ENCODE assay signal across 16 cellular contexts in the genomic region with DNA sequence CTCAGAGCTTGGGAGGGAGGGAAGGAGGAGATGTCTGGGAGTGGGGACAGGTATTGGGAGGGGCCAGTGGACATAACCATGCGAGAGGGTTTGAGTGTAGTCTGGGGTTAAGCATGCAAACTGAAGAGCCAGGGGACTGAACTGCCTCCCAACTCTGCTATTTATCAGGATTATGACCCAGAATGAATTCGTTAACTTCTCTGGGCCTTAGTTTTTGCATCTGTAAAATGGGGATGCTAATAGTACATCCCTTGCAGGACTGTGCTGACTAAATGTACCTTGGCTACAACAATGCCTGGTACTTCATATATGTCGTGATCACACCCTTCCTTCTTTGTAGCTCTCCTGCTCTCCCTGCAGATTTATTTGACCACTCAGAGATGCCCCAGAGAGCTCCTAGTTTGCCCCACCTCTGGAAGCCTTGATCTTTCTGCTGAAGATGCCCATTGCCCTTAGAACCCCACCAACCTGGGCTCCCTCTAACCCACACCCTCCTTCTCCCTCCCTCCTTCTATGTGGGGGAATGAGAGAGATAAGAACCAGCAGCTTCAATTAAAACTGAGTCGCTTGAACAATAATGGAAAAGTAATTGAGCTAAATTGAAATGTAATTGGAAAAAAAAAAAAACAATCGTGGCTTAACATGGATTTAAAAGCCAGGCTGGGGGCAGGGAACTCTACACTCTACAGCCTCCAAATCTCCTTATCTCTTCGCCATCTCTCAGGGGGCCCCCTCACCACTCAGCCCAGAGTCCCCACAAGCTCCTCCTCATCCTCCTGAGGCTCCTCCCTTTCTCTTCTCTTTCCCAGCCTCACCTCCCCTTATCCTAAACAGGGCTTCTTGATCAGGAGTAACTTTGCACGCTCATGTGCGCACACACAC.
DNase-seq lines count a peak whose midpoint lies in the region; ATAC-seq, FAIRE-seq and TF ChIP-seq lines count a peak whose summit lies in the region.
"Had no signal": no experiment of that assay in that cellular context is flagged by ENCODE, and none has a peak within 500 bp of the region (broad histone marks: within the 10 kb centered on the region; RNA-seq: fewer than 3 reads in every experiment).

No MANE protein-coding gene starts in this region.

- no peak overlapping the region for H2AFZ ChIP-seq in SK-N-SH (ENCODE audit: low read depth)
- no peak overlapping the region for H2AFZ ChIP-seq in HCT116 (ENCODE audit: low read depth, low read length, poor library complexity, severe bottlenecking)
- no peak overlapping the region for H2AFZ ChIP-seq in neural progenitor cell (replicated peaks)

- H3F3A ChIP-seq in SK-N-SH (replicated peaks; ENCODE audit: insufficient read depth) (no peaks in the 10 kb centered on the region), neural progenitor cell (ENCODE audit: low read depth) (no peaks in the 10 kb centered on the region)

- BruUV-seq in HCT116 (replicated peaks; lab: Mats Ljungman, UMichigan): no TSS peak

- no peak overlapping the region for H3K4me2 ChIP-seq in SK-N-SH
- H3K4me2 ChIP-seq in HCT116 (ENCODE audit: low read length): peak overlapping the region; percentile 83; the same call in 1 of the 2 replicates
- H3K4me2 ChIP-seq in neural progenitor cell: no peak overlapping the region

- no peak; a peak in 1 of 4 replicates for TF ChIP-seq EP300 in SK-N-SH (IDR thresholded peaks at IDR 0.05; ENCODE audit: borderline replicate concordance in 1 of 2, low read depth in 1 of 2, low read length in 1 of 2)

- FAIRE-seq in urothelium cell line (lab: Jason Lieb, UNC): peak; percentile 20
- FAIRE-seq: G401.6, GM12891, H54 had no signal

- no peak for ATAC-seq in SK-N-SH treated with all-trans-retinoic acid at 6 μM for 48 hours
- ATAC-seq in HCT116: no peak

- 79% methylated on average over 8 of the region's 8 CpGs for WGBS in SK-N-SH (ENCODE audit: low lambda C conversion rate)

- no peaks in the 10 kb centered on the region for H3K9me3 Mint-ChIP-seq in neural progenitor cell
- H3K9me3 Mint-ChIP-seq: CD4-positive, alpha-beta memory T cell had no signal

- H3K9me3 ChIP-seq in SK-N-SH (no peaks in the 10 kb centered on the region), HCT116 (ENCODE audit: control insufficient read depth in 1 of 2, insufficient read depth in 1 of 2, low read depth in 1 of 2, low read length in 2 of 2) (no peaks in the 10 kb centered on the region), neural progenitor cell (ENCODE audit: low read depth) (no peaks in the 10 kb centered on the region)

- H3K9ac ChIP-seq in SK-N-SH: no peak overlapping the region
- no peak overlapping the region for H3K9ac ChIP-seq in HCT116 (ENCODE audit: low read length)
- H3K9ac ChIP-seq in neural progenitor cell: no peak overlapping the region
- H3K9ac ChIP-seq: GM23248 had no signal

- POLR2A ChIA-PET in SK-N-SH (lab: Yijun Ruan, JAX): no interaction called here
- POLR2A ChIA-PET in HCT116 (lab: Charles Lee): no interaction called here

- H3K36me3 ChIP-seq in SK-N-SH (replicated peaks in 1 of 2; ENCODE audit: control insufficient read depth in 1 of 2, insufficient read depth in 2 of 2, low read length in 1 of 2) (no peaks in the 10 kb centered on the region), HCT116 (ENCODE audit: control insufficient read depth in 1 of 2, insufficient read depth in 2 of 2, low read length in 2 of 2) (no peaks in the 10 kb centered on the region), neural progenitor cell (no peaks in the 10 kb centered on the region)

- intact Hi-C loops in HCT116 (cut with micrococcal nuclease): no loop called here

- CTCF ChIA-PET in SK-N-SH (lab: Yijun Ruan, JAX) (interaction anchor here (0.6 to 0.7 kb wide), 2 partner anchors 129 to 1018 kb away, joined by 3 read pairs; no protein-coding TSS in a partner anchor), HCT116 (lab: Charles Lee) (no interaction called here)

- H4K20me1 ChIP-seq in SK-N-SH (ENCODE audit: insufficient read depth) (no peaks in the 10 kb centered on the region), HCT116 (ENCODE audit: insufficient read depth) (no peaks in the 10 kb centered on the region), neural progenitor cell (ENCODE audit: low read depth) (no peaks in the 10 kb centered on the region)

- RAD21 ChIA-PET in HCT116 (lab: Charles Lee; ENCODE audit: low non-redundant PET in 1 of 2, low total read pairs in 2 of 2, uncharacterized antibody in 2 of 2, unreplicated experiment in 2 of 2): no interaction called here

- peaks cover 7 to 20% of the 10 kb centered on the region in 2 experiments; a peak in 3 of 4 replicates for H3K4me1 ChIP-seq in SK-N-SH (ENCODE audit: control insufficient read depth in 1 of 2, insufficient read depth in 2 of 2, low read depth in 1 of 2, low read length in 1 of 2)
- H3K4me1 ChIP-seq in HCT116 (ENCODE audit: control insufficient read depth in 1 of 2, insufficient read depth in 2 of 2, low read length in 2 of 2): peaks cover 20 to 53% of the 10 kb centered on the region in 2 experiments
- H3K4me1 ChIP-seq in neural progenitor cell: peaks cover 13% of the 10 kb centered on the region

- H3K27ac Mint-ChIP-seq in neural progenitor cell: no peak overlapping the region

- peaks cover 2% of the 10 kb centered on the region for H3K27me3 Mint-ChIP-seq in neural progenitor cell (ENCODE audit: insufficient read depth, low read depth)

- H3K27ac ChIP-seq in SK-N-SH (ENCODE audit: low read depth in 2 of 2, low read length in 1 of 2) (no peak overlapping the region), HCT116 (ENCODE audit: low read depth, low read length) (no peak overlapping the region), neural progenitor cell (no peak overlapping the region)
- H3K27ac ChIP-seq: GM23248 had no signal

- H3K79me2 ChIP-seq in SK-N-SH (ENCODE audit: insufficient read depth) (no peaks in the 10 kb centered on the region), HCT116 (ENCODE audit: insufficient read depth, low read length) (no peaks in the 10 kb centered on the region), neural progenitor cell (ENCODE audit: low read depth) (no peaks in the 10 kb centered on the region)

- TF ChIP-seq CTCF in SK-N-SH (IDR thresholded peaks at IDR 0.05) (no peak), HCT116 (IDR thresholded peaks at IDR 0.05 in 2 of 3, conservative IDR thresholded peaks at IDR 0.05 in 1 of 3; ENCODE audit: borderline replicate concordance in 1 of 3, insufficient read depth in 1 of 3, low read depth in 2 of 3, low read length in 2 of 3) (no peak), neural progenitor cell (IDR thresholded peaks at IDR 0.05) (no peak)

- no peak for TF ChIP-seq POLR2A in HCT116 (IDR thresholded peaks at IDR 0.05; ENCODE audit: borderline replicate concordance, extremely low read depth, insufficient read depth, insufficient read length)

- H3K27me3 ChIP-seq in SK-N-SH (ENCODE audit: insufficient read depth) (no peaks in the 10 kb centered on the region), HCT116 (ENCODE audit: insufficient read depth, low read length) (no peaks in the 10 kb centered on the region), neural progenitor cell (no peaks in the 10 kb centered on the region)

- H3K4me1 Mint-ChIP-seq in neural progenitor cell: peaks cover 23% of the 10 kb centered on the region

- TF ChIP-seq RAD21 in SK-N-SH (IDR thresholded peaks at IDR 0.05; ENCODE audit: low read length) (no peak), HCT116 (IDR thresholded peaks at IDR 0.05; ENCODE audit: low read depth) (no peak)

- no peak overlapping the region for H3K4me3 ChIP-seq in SK-N-SH (ENCODE audit: low read depth in 2 of 2, low read length in 1 of 2)
- no peak overlapping the region for H3K4me3 ChIP-seq in HCT116 (replicated peaks in 1 of 2; ENCODE audit: low read depth in 1 of 2, low read length in 2 of 2)
- no peak overlapping the region for H3K4me3 ChIP-seq in neural progenitor cell
- H3K4me3 ChIP-seq: GM23248 had no signal

- no peak overlapping the region for H3K4me3 Mint-ChIP-seq in neural progenitor cell
- H3K4me3 Mint-ChIP-seq: CD4-positive, alpha-beta memory T cell had no signal

- no peaks in the 10 kb centered on the region for H3K36me3 Mint-ChIP-seq in neural progenitor cell
- H3K36me3 Mint-ChIP-seq: CD4-positive, alpha-beta memory T cell had no signal

- DNase-seq in SK-N-SH (peak; percentile 73), HCT116 (ENCODE audit: low read depth, low spot score) (no peak), left kidney (ENCODE audit: low read depth, low spot score) (peak; percentile 24), urothelium cell line (ENCODE audit: low spot score) (no peak), neural progenitor cell (ENCODE audit: low spot score) (no peak), CD1c-positive myeloid dendritic cell (ENCODE audit: extremely low spot score) (no peak)
- DNase-seq: ACHN; C1 segment of cervical spinal cord; CD4-positive, alpha-beta memory T cell; DMS79; EL; GM23248 had no signal

- H3K9me2 ChIP-seq in SK-N-SH (no peaks in the 10 kb centered on the region), HCT116 (ENCODE audit: insufficient read depth) (no peaks in the 10 kb centered on the region)

TF ChIP-seq in SK-N-SH, 30 proteins besides CTCF, POLR2A, EP300 and RAD21:
- no peak for TF ChIP-seq MXI1 (IDR thresholded peaks at IDR 0.05; ENCODE audit: low read depth, low read length)
- TF ChIP-seq RFX5 (IDR thresholded peaks at IDR 0.05; ENCODE audit: low read length): no peak
- TF ChIP-seq GATA2 (CRISPR knock-in tag; IDR thresholded peaks at IDR 0.05): peak; percentile 62
- no peak for TF ChIP-seq JUND (IDR thresholded peaks at IDR 0.05)
- no peak for TF ChIP-seq YY1 (IDR thresholded peaks at IDR 0.05; ENCODE audit: low read depth)
- TF ChIP-seq CHD2 (IDR thresholded peaks at IDR 0.05; ENCODE audit: low read length, partially characterized antibody): no peak
TF ChIP-seq in SK-N-SH: peak in this region for 1.

TF ChIP-seq in SK-N-SH treated with all-trans-retinoic acid at 6 μM for 48 hours, 23 proteins besides CTCF, POLR2A, EP300 and RAD21:
- no peak for TF ChIP-seq ZC3H10 (CRISPR knock-in tag; IDR thresholded peaks at IDR 0.05)
- no peak for TF ChIP-seq PPARA (CRISPR knock-in tag; IDR thresholded peaks at IDR 0.05; ENCODE audit: borderline replicate concordance)
- no peak for TF ChIP-seq SNAI2 (CRISPR knock-in tag; IDR thresholded peaks at IDR 0.05)
- TF ChIP-seq TOX (CRISPR knock-in tag; IDR thresholded peaks at IDR 0.05; ENCODE audit: borderline replicate concordance): no peak
TF ChIP-seq in SK-N-SH treated with all-trans-retinoic acid at 6 μM for 48 hours: peak in this region for 0.

TF ChIP-seq in HCT116, 20 proteins besides CTCF, POLR2A, EP300 and RAD21 (continues in another document):
- TF ChIP-seq JUND (IDR thresholded peaks at IDR 0.05): no peak
- TF ChIP-seq CEBPB (IDR thresholded peaks at IDR 0.05; ENCODE audit: low read depth): no peak
- TF ChIP-seq ZNF274 (IDR thresholded peaks at IDR 0.05; ENCODE audit: low read depth, low read length): no peak
- TF ChIP-seq EZH2phosphoT487 (IDR thresholded peaks at IDR 0.05; ENCODE audit: borderline replicate concordance): no peak
- TF ChIP-seq POLR2AphosphoS5 (IDR thresholded peaks at IDR 0.05; ENCODE audit: low read depth, low read length): no peak
- no peak for TF ChIP-seq ELF1 (IDR thresholded peaks at IDR 0.05; ENCODE audit: borderline replicate concordance, low read depth)
- TF ChIP-seq, protein P1, sequence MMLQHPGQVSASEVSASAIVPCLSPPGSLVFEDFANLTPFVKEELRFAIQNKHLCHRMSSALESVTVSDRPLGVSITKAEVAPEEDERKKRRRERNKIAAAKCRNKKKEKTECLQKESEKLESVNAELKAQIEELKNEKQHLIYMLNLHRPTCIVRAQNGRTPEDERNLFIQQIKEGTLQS (IDR thresholded peaks at IDR 0.05): no peak

Comparison
In these comparisons a context has a peak if more than half of its experiments do, and no peak if none do; other contexts are left out.
1. DNase-seq: peak in SK-N-SH (single experiment) and left kidney (single experiment); none in HCT116 (single experiment), urothelium cell line (single experiment), neural progenitor cell (single experiment) and CD1c-positive myeloid dendritic cell (single experiment).